Comparison of ENCODE assay signal across 13 cellular contexts in genomic region chr17:9290226-9290613, GRCh38.
A peak's percentile ranks its signal among the peaks of the same experiment; 100 is the strongest.
DNase-seq lines count a peak whose midpoint lies in the region; ATAC-seq and TF ChIP-seq lines count a peak whose summit lies in the region.
"Had no signal": no experiment of that assay in that cellular context is flagged by ENCODE, and none has a peak within 500 bp of the region (broad histone marks: within the 10 kb centered on the region; RNA-seq: fewer than 3 reads in every experiment).

No MANE protein-coding gene starts in this region.

- no peak for ATAC-seq in stimulated activated naive CD8-positive, alpha-beta T cell treated with anti-CD3 and anti-CD28 coated beads, Interleukin-15, Interleukin-2, amounts not matched to agents 100 U/mL and 50 U/mL, for 24 hours
- ATAC-seq in activated CD8-positive, alpha-beta T cell treated with anti-CD3 and anti-CD28 coated beads for 36 hours, result no peak

- no peaks in the 10 kb centered on the region for H3K36me3 Mint-ChIP-seq in stimulated activated naive CD8-positive, alpha-beta T cell treated with anti-CD3 and anti-CD28 coated beads, Interleukin-15, Interleukin-2, amounts not matched to agents 100 ng/mL and 50 ng/mL, for 24 hours (ENCODE audit: low read depth)
- H3K36me3 Mint-ChIP-seq in activated CD8-positive, alpha-beta T cell treated with anti-CD3 and anti-CD28 coated beads for 36 hours (ENCODE audit: low read depth), result no peaks in the 10 kb centered on the region

- no peaks in the 10 kb centered on the region for H3K9me3 Mint-ChIP-seq in stimulated activated naive CD8-positive, alpha-beta T cell treated with anti-CD3 and anti-CD28 coated beads, Interleukin-15, Interleukin-2, amounts not matched to agents 100 ng/mL and 50 ng/mL, for 24 hours
- H3K9me3 Mint-ChIP-seq in activated CD8-positive, alpha-beta T cell treated with anti-CD3 and anti-CD28 coated beads for 36 hours, result no peaks in the 10 kb centered on the region
- H3K9me3 Mint-ChIP-seq: CD14-positive monocyte had no signal

- CTCF ChIA-PET in activated CD8-positive, alpha-beta T cell treated with anti-CD3 and anti-CD28 coated beads for 36 hours (lab: Charles Lee), result interaction anchor here (1.3 to 3.5 kb wide), 3 partner anchors 16 to 175 kb away, joined by 3 to 26 read pairs (median 9); no protein-coding TSS in a partner anchor

- POLR2A ChIA-PET in activated CD8-positive, alpha-beta T cell treated with anti-CD3 and anti-CD28 coated beads for 36 hours (lab: Charles Lee), result interaction anchor here (1.5 to 2.5 kb wide), 2 partner anchors 14 to 16 kb away, joined by 7 to 8 read pairs; no protein-coding TSS in a partner anchor

- peak overlapping the region; percentile 42 for H3K4me3 Mint-ChIP-seq in stimulated activated naive CD8-positive, alpha-beta T cell treated with anti-CD3 and anti-CD28 coated beads, Interleukin-15, Interleukin-2, amounts not matched to agents 100 ng/mL and 50 ng/mL, for 24 hours
- H3K4me3 Mint-ChIP-seq in activated CD8-positive, alpha-beta T cell treated with anti-CD3 and anti-CD28 coated beads for 36 hours, result peak overlapping the region; percentile 47
- H3K4me3 Mint-ChIP-seq: CD14-positive monocyte had no signal

- peak overlapping the region; percentile 3 for H3K4me3 ChIP-seq in epithelial cell of esophagus (ENCODE audit: low read length)
- H3K4me3 ChIP-seq: heart right ventricle, Peyer's patch had no signal

- H3K27me3 Mint-ChIP-seq in stimulated activated naive CD8-positive, alpha-beta T cell treated with anti-CD3 and anti-CD28 coated beads, Interleukin-15, Interleukin-2, amounts not matched to agents 100 ng/mL and 50 ng/mL, for 24 hours, result no peaks in the 10 kb centered on the region
- H3K27me3 Mint-ChIP-seq in activated CD8-positive, alpha-beta T cell treated with anti-CD3 and anti-CD28 coated beads for 36 hours, result no peaks in the 10 kb centered on the region

- DNase-seq in stimulated activated naive CD8-positive, alpha-beta T cell treated with anti-CD3 and anti-CD28 coated beads, Interleukin-15, Interleukin-2, amounts not matched to agents 100 U/mL and 50 U/mL, for 24 hours, result no peak
- DNase-seq in activated CD8-positive, alpha-beta T cell treated with anti-CD3 and anti-CD28 coated beads for 36 hours, result no peak
- DNase-seq in epithelial cell of esophagus (ENCODE audit: low read depth) (no peak), NCI-H1048 (lab: John Stamatoyannopoulos, UW) (no peak), DMS 273 (lab: John Stamatoyannopoulos, UW; ENCODE audit: unreplicated experiment) (no peak), NK-92 (lab: John Stamatoyannopoulos, UW; ENCODE audit: unreplicated experiment) (no peak)
- DNase-seq: EL, erythroblast, heart right ventricle, NCI-H524, Peyer's patch had no signal

- TF ChIP-seq CTCF in activated CD8-positive, alpha-beta T cell treated with anti-CD3 and anti-CD28 coated beads for 36 hours (IDR thresholded peaks at IDR 0.05), result no peak
- TF ChIP-seq CTCF in epithelial cell of esophagus (IDR thresholded peaks at IDR 0.05; ENCODE audit: insufficient read depth, low read depth, low read length, missing control alignments), result no peak

- peak overlapping the region; percentile 61 for H3K27ac Mint-ChIP-seq in stimulated activated naive CD8-positive, alpha-beta T cell treated with anti-CD3 and anti-CD28 coated beads, Interleukin-15, Interleukin-2, amounts not matched to agents 100 ng/mL and 50 ng/mL, for 24 hours
- peak overlapping the region; percentile 59 for H3K27ac Mint-ChIP-seq in activated CD8-positive, alpha-beta T cell treated with anti-CD3 and anti-CD28 coated beads for 36 hours
- H3K27ac Mint-ChIP-seq: CD14-positive monocyte had no signal

- H3K4me1 Mint-ChIP-seq in stimulated activated naive CD8-positive, alpha-beta T cell treated with anti-CD3 and anti-CD28 coated beads, Interleukin-15, Interleukin-2, amounts not matched to agents 100 ng/mL and 50 ng/mL, for 24 hours (ENCODE audit: low read depth), result peaks cover 56% of the 10 kb centered on the region
- peaks cover 39% of the 10 kb centered on the region for H3K4me1 Mint-ChIP-seq in activated CD8-positive, alpha-beta T cell treated with anti-CD3 and anti-CD28 coated beads for 36 hours (ENCODE audit: low read depth)

- intact Hi-C loops in activated CD8-positive, alpha-beta T cell treated with anti-CD3 and anti-CD28 coated beads for 36 hours (cut with micrococcal nuclease), result loop anchor here (5.0 kb wide), 1 partner anchor 173 kb away; no protein-coding TSS in a partner anchor
